ENCODE assay signal across 8 cellular contexts in the genomic region with DNA sequence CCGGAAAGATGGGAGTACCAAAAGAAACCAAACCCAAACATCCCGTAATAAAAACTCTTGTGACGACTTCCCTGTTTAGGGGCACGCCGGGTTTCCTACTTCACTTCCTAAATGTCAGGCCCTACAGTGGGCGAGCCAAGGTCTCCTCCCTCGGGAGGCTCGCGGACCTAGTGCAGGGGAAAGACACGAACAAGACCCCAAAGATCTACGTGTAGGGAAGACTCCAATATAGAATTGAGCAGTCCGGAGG. TPM values are rescaled to one million over a fixed set of nuclear protein-coding genes. Genes with fewer than 3 reads are reported as not detected.
DNase-seq lines count a peak whose midpoint lies in the region; ATAC-seq, FAIRE-seq and TF ChIP-seq lines count a peak whose summit lies in the region.

No MANE protein-coding gene starts in this region.

- H3K4me1 ChIP-seq in OCI-LY3 (ENCODE audit: low read length) (peaks cover 23% of the 10 kb centered on the region), HepG2 (ENCODE audit: insufficient read depth, low read length) (peaks cover 59% of the 10 kb centered on the region), thoracic aorta (ENCODE audit: control insufficient read depth in 1 of 2, low read depth in 2 of 2) (peaks cover 18 to 33% of the 10 kb centered on the region in 2 donors)

- no peaks in the 10 kb centered on the region for H3K27me3 ChIP-seq in OCI-LY3 (ENCODE audit: low read depth, low read length)
- H3K27me3 ChIP-seq in HepG2 (ENCODE audit: control insufficient read depth in 1 of 2, insufficient read depth in 2 of 2, low read length in 2 of 2) = no peaks in the 10 kb centered on the region; a peak in 1 of 5 replicates
- no peaks in the 10 kb centered on the region for H3K27me3 ChIP-seq in thoracic aorta (replicated peaks; ENCODE audit: insufficient read depth)

- H3K79me2 ChIP-seq in OCI-LY3 (ENCODE audit: low read length) = peaks cover 37% of the 10 kb centered on the region
- peaks cover 42% of the 10 kb centered on the region for H3K79me2 ChIP-seq in HepG2 (ENCODE audit: insufficient read depth, low read length)

- TF ChIP-seq POLR2A in HepG2 (IDR thresholded peaks at IDR 0.05; ENCODE audit: insufficient read depth in 1 of 2, low read depth in 2 of 2, low read length in 2 of 2) = no peak

- TF ChIP-seq RAD21 in HepG2 (CRISPR knock-in tag; IDR thresholded peaks at IDR 0.05) = no peak

- H3K4me3 ChIP-seq in OCI-LY3 (ENCODE audit: low read length) (peak overlapping the region; percentile 91), HepG2 (replicated peaks in 1 of 3; ENCODE audit: insufficient read depth in 1 of 3, low read depth in 2 of 3, low read length in 3 of 3) (peak overlapping the region; percentile 81 to 91 (median 90)), thoracic aorta (peak overlapping the region; percentile 99)

- peak overlapping the region; percentile 80 for H3K9ac ChIP-seq in OCI-LY3 (ENCODE audit: low read length)
- peak overlapping the region; percentile 69 for H3K9ac ChIP-seq in HepG2 (ENCODE audit: insufficient read depth, low read depth, low read length)

- no peak for TF ChIP-seq EP300 in HepG2 (IDR thresholded peaks at IDR 0.05; ENCODE audit: low read depth in 2 of 2, low read length in 2 of 2)
- no peak for TF ChIP-seq EP300 in HepG2 (CRISPR knock-in tag; IDR thresholded peaks at IDR 0.05; ENCODE audit: borderline replicate concordance)

- no TSS peak for BruUV-seq in HepG2 (replicated peaks; lab: Mats Ljungman, UMichigan)

- DNase-seq in stimulated activated CD4-positive, alpha-beta T cell treated with anti-CD3 and anti-CD28 coated beads, Interleukin-15, amount 100 ng/mL, for 24 hours = peak; percentile 23
- DNase-seq in stimulated activated CD4-positive, alpha-beta T cell treated with anti-CD3 and anti-CD28 coated beads, Interleukin-1b, Interleukin-23, amount 100 ng/mL, for 48 hours = no peak
- DNase-seq in cerebellum (ENCODE audit: low spot score) (peak; percentile 20), HepG2 (ENCODE audit: low spot score) (peak; percentile 5), thoracic aorta (ENCODE audit: low spot score) (no peak), NCI-H187 (lab: John Stamatoyannopoulos, UW) (no peak)

- intact Hi-C loops in HepG2 (cut with micrococcal nuclease; ENCODE audit: unreplicated experiment) = loop anchor here (1.0 to 5.0 kb wide), 2 partner anchors 65 to 1043 kb away; partner anchors contain the start of genes RPS6KA5 and TRIP11

- H3K9me3 ChIP-seq in OCI-LY3 (ENCODE audit: insufficient read depth, low read length) (no peaks in the 10 kb centered on the region), HepG2 (ENCODE audit: low read length) (no peaks in the 10 kb centered on the region), thoracic aorta (no peaks in the 10 kb centered on the region)

- H4K20me1 ChIP-seq in OCI-LY3 (ENCODE audit: insufficient read depth, low read length) (no peaks in the 10 kb centered on the region; the same call in 1 of the 2 replicates), HepG2 (ENCODE audit: insufficient read depth, low read length) (0 out of 2 replicates have a peak, but pooled peaks cover 5% of the 10 kb centered on the region)

- H3K36me3 ChIP-seq in OCI-LY3 (replicated peaks; ENCODE audit: low read depth, low read length) (no peaks in the 10 kb centered on the region), HepG2 (replicated peaks in 1 of 2; ENCODE audit: control insufficient read depth in 1 of 2, insufficient read depth in 2 of 2, low read length in 2 of 2) (no peaks in the 10 kb centered on the region), thoracic aorta (no peaks in the 10 kb centered on the region)

- H2AFZ ChIP-seq in OCI-LY3 (ENCODE audit: low read depth, low read length) (peak overlapping the region; percentile 67; the same call in 1 of the 2 replicates), HepG2 (ENCODE audit: low read length) (peak overlapping the region; percentile 30)

- no peak for TF ChIP-seq CTCF in OCI-LY3 (IDR thresholded peaks at IDR 0.05; ENCODE audit: low read depth, low read length)
- no peak for TF ChIP-seq CTCF in HepG2 (CRISPR knock-in tag; IDR thresholded peaks at IDR 0.05)
- TF ChIP-seq CTCF in thoracic aorta (IDR thresholded peaks at IDR 0.05) = no peak

- H3K4me2 ChIP-seq in OCI-LY3 (ENCODE audit: low read length) = peak overlapping the region; percentile 87
- H3K4me2 ChIP-seq in HepG2 (ENCODE audit: low read depth, low read length) = peak overlapping the region; percentile 84

- ATAC-seq in HG02852 (IDR thresholded peaks at IDR 0.05; ENCODE audit: unreplicated experiment) (peak; percentile 13), HepG2 (peak; percentile 33), thoracic aorta (ENCODE audit: insufficient number of reproducible peaks, low FRiP score, low read depth) (no peak)

- in situ Hi-C loops in HepG2 (cut with HindIII; ENCODE audit: extremely low pct_ligation_motif_present, low pct_unique_long_range_greater_than_20kb) = loop anchor here (5.0 kb wide), 1 partner anchor 63 kb away; the partner anchor contains the start of gene TRIP11

- CTCF ChIA-PET in HepG2 (lab: Yijun Ruan, JAX; ENCODE audit: low intra/inter-chr PET ratio, low total read pairs) = no interaction called here

- H3K27ac ChIP-seq in OCI-LY3 (ENCODE audit: low read length) (peak overlapping the region; percentile 54), HepG2 (ENCODE audit: extremely low read length, insufficient read depth, low read length) (peak overlapping the region; percentile 64), thoracic aorta (peak overlapping the region; percentile 94 to 97)

- under 1% methylated on average over 12 of the region's 12 CpGs for WGBS in HepG2 (ENCODE audit: low lambda C conversion rate)

- FAIRE-seq in HepG2 (lab: Jason Lieb, UNC) = no peak

- POLR2A ChIA-PET in HepG2 (lab: Yijun Ruan, JAX) = interaction anchor here (1.3 to 4.3 kb wide), 5 partner anchors 11 to 66 kb away, joined by 4 to 93 read pairs (median 10); partner anchors contain the start of genes CPSF2, NDUFB1 and TRIP11

RNA-seq across cellular contexts. Expression of gene ATXN3, which starts 0.6 kb away (rescaled TPM):
- total RNA-seq in cerebellum (48.1 TPM), HepG2 (2016; rRNA removed; fragmentation: Illumina TruSeq; extraction: Trizol) (17.3 and 30.2 TPM in 2 replicates), thoracic aorta (10 to 100 TPM; 76.9 to 95.9 TPM)
- 8.2 and 12.8 TPM in 2 replicates for total RNA-seq in HepG2 (2016; cell fraction: cytosol; rRNA removed; fragmentation: Illumina TruSeq; extraction: Trizol; ENCODE audit: low read depth)
- total RNA-seq in HepG2 (2016; cell fraction: insoluble cytoplasmic fraction; rRNA removed; fragmentation: Illumina TruSeq; extraction: Trizol) = 17.9 and 30.9 TPM in 2 replicates
- 10.9 and 11.2 TPM in 2 replicates for total RNA-seq in HepG2 (2016; cell fraction: membrane; rRNA removed; fragmentation: Illumina TruSeq; extraction: Trizol)
- total RNA-seq in HepG2 (2016; cell fraction: nucleus; rRNA removed; fragmentation: Illumina TruSeq; extraction: Trizol) = 9.1 and 10.8 TPM in 2 replicates
- polyA plus RNA-seq in HepG2 (2011; rRNA removed) = 12.1 and 14.9 TPM in 2 replicates
- 3.8 and 8.6 TPM in 2 replicates for polyA plus RNA-seq in HepG2 (2011; cell fraction: cytosol; rRNA removed)
- polyA plus RNA-seq in HepG2 (2011; cell fraction: nucleus; rRNA removed) = 9.3 and 13.5 TPM in 2 replicates
- 23.7 and 26.2 TPM in 2 replicates for polyA plus RNA-seq in HepG2 (2012)
- 5.5 and 6.3 TPM in 2 replicates for polyA plus RNA-seq in HepG2 (2016; cell fraction: cytosol; fragmentation: Illumina TruSeq; extraction: Trizol; ENCODE audit: low read depth)
- polyA plus RNA-seq in HepG2 (2016; cell fraction: insoluble cytoplasmic fraction; fragmentation: Illumina TruSeq; extraction: Trizol; ENCODE audit: low read depth) = 23.9 and 31.5 TPM in 2 replicates
- 8.0 and 8.3 TPM in 2 replicates for polyA plus RNA-seq in HepG2 (2016; cell fraction: membrane; fragmentation: Illumina TruSeq; extraction: Trizol; ENCODE audit: low read depth)
- 12.2 and 14.0 TPM in 2 replicates for polyA plus RNA-seq in HepG2 (2016; cell fraction: nucleus; fragmentation: Illumina TruSeq; extraction: Trizol; ENCODE audit: insufficient read depth, low read depth)
- 6.6 and 8.1 TPM in 2 replicates for polyA minus RNA-seq in HepG2 (2011; rRNA and poly(A)+ RNA removed; ENCODE audit: low replicate concordance)
- 6.9 and 11.4 TPM in 2 replicates for polyA minus RNA-seq in HepG2 (2011; cell fraction: cytosol; rRNA and poly(A)+ RNA removed)
- polyA minus RNA-seq in HepG2 (2011; cell fraction: nucleus; rRNA and poly(A)+ RNA removed) = 30.8 and 48.7 TPM in 2 replicates

RNA-seq across cellular contexts. Expression of gene NDUFB1, which starts 15.7 kb away (rescaled TPM):
- 125 TPM for total RNA-seq in cerebellum
- total RNA-seq in HepG2 (2016; rRNA removed; fragmentation: Illumina TruSeq; extraction: Trizol) = 281 and 308 TPM in 2 replicates
- 148 and 180 TPM in 2 replicates for total RNA-seq in HepG2 (2016; cell fraction: cytosol; rRNA removed; fragmentation: Illumina TruSeq; extraction: Trizol; ENCODE audit: low read depth)
- total RNA-seq in HepG2 (2016; cell fraction: insoluble cytoplasmic fraction; rRNA removed; fragmentation: Illumina TruSeq; extraction: Trizol) = 301 and 366 TPM in 2 replicates
- total RNA-seq in HepG2 (2016; cell fraction: membrane; rRNA removed; fragmentation: Illumina TruSeq; extraction: Trizol) = 205 and 231 TPM in 2 replicates
- 97.1 and 99.3 TPM in 2 replicates for total RNA-seq in HepG2 (2016; cell fraction: nucleus; rRNA removed; fragmentation: Illumina TruSeq; extraction: Trizol)
- polyA plus RNA-seq in HepG2 (2011; rRNA removed) = 161 and 181 TPM in 2 replicates
- polyA plus RNA-seq in HepG2 (2011; cell fraction: cytosol; rRNA removed) = 81.2 and 134 TPM in 2 replicates
- 34.4 and 63.6 TPM in 2 replicates for polyA plus RNA-seq in HepG2 (2011; cell fraction: nucleus; rRNA removed)
- 200 and 215 TPM in 2 replicates for polyA plus RNA-seq in HepG2 (2012)
- 129 and 163 TPM in 2 replicates for polyA plus RNA-seq in HepG2 (2016; cell fraction: cytosol; fragmentation: Illumina TruSeq; extraction: Trizol; ENCODE audit: low read depth)
- 299 and 333 TPM in 2 replicates for polyA plus RNA-seq in HepG2 (2016; cell fraction: insoluble cytoplasmic fraction; fragmentation: Illumina TruSeq; extraction: Trizol; ENCODE audit: low read depth)
- 160 and 196 TPM in 2 replicates for polyA plus RNA-seq in HepG2 (2016; cell fraction: membrane; fragmentation: Illumina TruSeq; extraction: Trizol; ENCODE audit: low read depth)
- polyA plus RNA-seq in HepG2 (2016; cell fraction: nucleus; fragmentation: Illumina TruSeq; extraction: Trizol; ENCODE audit: insufficient read depth, low read depth) = 160 and 173 TPM in 2 replicates
- polyA minus RNA-seq in HepG2 (2011; rRNA and poly(A)+ RNA removed; ENCODE audit: low replicate concordance) = 10.0 and 87.1 TPM in 2 replicates
- polyA minus RNA-seq in HepG2 (2011; cell fraction: cytosol; rRNA and poly(A)+ RNA removed) = 6.1 and 9.8 TPM in 2 replicates
- 27.4 and 28.5 TPM in 2 replicates for polyA minus RNA-seq in HepG2 (2011; cell fraction: nucleus; rRNA and poly(A)+ RNA removed)
- total RNA-seq in thoracic aorta = 100 to 1,000 TPM; 199 to 491 TPM

RNA-seq across cellular contexts. Expression of gene CPSF2, which starts 16.0 kb away (rescaled TPM):
- 17.1 TPM for total RNA-seq in cerebellum
- total RNA-seq in HepG2 (2016; rRNA removed; fragmentation: Illumina TruSeq; extraction: Trizol) = 67.9 and 126 TPM in 2 replicates
- 5.2 and 6.2 TPM in 2 replicates for total RNA-seq in HepG2 (2016; cell fraction: cytosol; rRNA removed; fragmentation: Illumina TruSeq; extraction: Trizol; ENCODE audit: low read depth)
- total RNA-seq in HepG2 (2016; cell fraction: insoluble cytoplasmic fraction; rRNA removed; fragmentation: Illumina TruSeq; extraction: Trizol) = 71.1 and 122 TPM in 2 replicates
- total RNA-seq in HepG2 (2016; cell fraction: membrane; rRNA removed; fragmentation: Illumina TruSeq; extraction: Trizol) = 23.7 and 26.0 TPM in 2 replicates
- 34.9 and 39.9 TPM in 2 replicates for total RNA-seq in HepG2 (2016; cell fraction: nucleus; rRNA removed; fragmentation: Illumina TruSeq; extraction: Trizol)
- polyA plus RNA-seq in HepG2 (2011; rRNA removed) = 10.7 and 14.3 TPM in 2 replicates
- 4.9 and 7.7 TPM in 2 replicates for polyA plus RNA-seq in HepG2 (2011; cell fraction: cytosol; rRNA removed)
- 5.0 and 6.4 TPM in 2 replicates for polyA plus RNA-seq in HepG2 (2011; cell fraction: nucleus; rRNA removed)
- 27.2 and 30.2 TPM in 2 replicates for polyA plus RNA-seq in HepG2 (2012)
- 1.8 and 2.2 TPM in 2 replicates for polyA plus RNA-seq in HepG2 (2016; cell fraction: cytosol; fragmentation: Illumina TruSeq; extraction: Trizol; ENCODE audit: low read depth)
- 70.0 and 76.2 TPM in 2 replicates for polyA plus RNA-seq in HepG2 (2016; cell fraction: insoluble cytoplasmic fraction; fragmentation: Illumina TruSeq; extraction: Trizol; ENCODE audit: low read depth)
- polyA plus RNA-seq in HepG2 (2016; cell fraction: membrane; fragmentation: Illumina TruSeq; extraction: Trizol; ENCODE audit: low read depth) = 7.1 and 7.7 TPM in 2 replicates
- polyA plus RNA-seq in HepG2 (2016; cell fraction: nucleus; fragmentation: Illumina TruSeq; extraction: Trizol; ENCODE audit: insufficient read depth, low read depth) = 28.6 and 32.2 TPM in 2 replicates
- 24.1 and 74.5 TPM in 2 replicates for polyA minus RNA-seq in HepG2 (2011; rRNA and poly(A)+ RNA removed; ENCODE audit: low replicate concordance)
- polyA minus RNA-seq in HepG2 (2011; cell fraction: cytosol; rRNA and poly(A)+ RNA removed) = 17.9 and 23.4 TPM in 2 replicates
- polyA minus RNA-seq in HepG2 (2011; cell fraction: nucleus; rRNA and poly(A)+ RNA removed) = 18.8 and 29.1 TPM in 2 replicates
- 10 to 100 TPM; 19.5 to 44.7 TPM for total RNA-seq in thoracic aorta

Comparison
In these comparisons a context has a peak if more than half of its experiments do, and no peak if none do; other contexts are left out.
1. DNase-seq: peak in stimulated activated CD4-positive, alpha-beta T cell treated with anti-CD3 and anti-CD28 coated beads, Interleukin-15, amount 100 ng/mL, for 24 hours (single experiment), cerebellum (single experiment) and HepG2 (single experiment); none in stimulated activated CD4-positive, alpha-beta T cell treated with anti-CD3 and anti-CD28 coated beads, Interleukin-1b, Interleukin-23, amount 100 ng/mL, for 48 hours (single experiment), thoracic aorta (single experiment) and NCI-H187 (0 of 2).
2. Peak in every context shown above with its lines, with median percentiles within 50 percentile points of each other: H3K27ac ChIP-seq and H3K4me3 ChIP-seq.